Comparison of ENCODE assay signal across 8 cellular contexts in genomic region chr16:27515874-27516353, GRCh38. TPM values are rescaled to one million over a fixed set of nuclear protein-coding genes. Genes with fewer than 3 reads are reported as not detected.
DNase-seq lines count a peak whose midpoint lies in the region; ATAC-seq and TF ChIP-seq lines count a peak whose summit lies in the region.

No MANE protein-coding gene starts in this region.

- peaks cover 75% of the 10 kb centered on the region for H3K36me3 ChIP-seq in WERI-Rb-1
- peaks cover 17 to 36% of the 10 kb centered on the region in 2 experiments for H3K36me3 ChIP-seq in trophoblast cell (ENCODE audit: control insufficient read depth in 1 of 2, insufficient read depth in 2 of 2, low read length in 2 of 2)

- no peak overlapping the region for H2BK120ac ChIP-seq in trophoblast cell (ENCODE audit: insufficient read depth, low read length, poor library complexity)

- H3K4me1 ChIP-seq in trophoblast cell (ENCODE audit: control insufficient read depth in 1 of 2, insufficient read depth in 2 of 2, low read length in 2 of 2) = no peaks in the 10 kb centered on the region

- TF ChIP-seq CTCF in GM12801 (IDR thresholded peaks at IDR 0.05; ENCODE audit: extremely low read depth, insufficient read length) (peak; percentile 43), WERI-Rb-1 (IDR thresholded peaks at IDR 0.05; ENCODE audit: low read depth, low read length) (peak; percentile 83), fibroblast of mammary gland (conservative IDR thresholded peaks at IDR 0.05; ENCODE audit: control insufficient read depth, insufficient read depth, low read depth, low read length) (peak; percentile 58)

- H3K4me3 ChIP-seq in WERI-Rb-1 (ENCODE audit: low read depth, low read length) (no peak overlapping the region), fibroblast of mammary gland (ENCODE audit: control insufficient read depth, low read depth, low read length) (no peak overlapping the region), trophoblast cell (ENCODE audit: low read depth, low read length) (no peak overlapping the region)

- no peaks in the 10 kb centered on the region for H3K27me3 ChIP-seq in WERI-Rb-1 (ENCODE audit: insufficient read depth, low read depth, severe bottlenecking)
- no peaks in the 10 kb centered on the region for H3K27me3 ChIP-seq in trophoblast cell (ENCODE audit: insufficient read depth, low read length)

- no peak overlapping the region for H4K8ac ChIP-seq in trophoblast cell (ENCODE audit: low read depth, low read length)

- WGBS in trophoblast cell (ENCODE audit: extremely low coverage, insufficient coverage, insufficient read length) = no CpG with 5 or more reads among the region's 9 CpGs

- H3K4ac ChIP-seq in trophoblast cell (ENCODE audit: low read depth, low read length) = no peak overlapping the region

- H3K27ac ChIP-seq in WERI-Rb-1 = no peak overlapping the region
- H3K27ac ChIP-seq in trophoblast cell (ENCODE audit: low read depth, low read length) = no peak overlapping the region

- H2BK5ac ChIP-seq in trophoblast cell (ENCODE audit: low read depth, low read length, poor library complexity) = no peak overlapping the region

- no peak overlapping the region for H2BK12ac ChIP-seq in trophoblast cell (ENCODE audit: low read length)

- DNase-seq in WERI-Rb-1 = peak; percentile 56
- peak; percentile 21 for DNase-seq in fibroblast of mammary gland (ENCODE audit: low read depth)
- DNase-seq in trophoblast cell = peak in 1 of 2 donors; percentile 24
- DNase-seq in amniotic stem cell (lab: John Stamatoyannopoulos, UW) = no peak
- DNase-seq in foreskin melanocyte = no peak

- no peaks in the 10 kb centered on the region for H3K79me2 ChIP-seq in trophoblast cell (ENCODE audit: control insufficient read depth, insufficient read depth, low read length, poor library complexity)

- no peak overlapping the region for H3K9ac ChIP-seq in trophoblast cell (ENCODE audit: low read length)

- H3K9me3 ChIP-seq in WERI-Rb-1 (ENCODE audit: severe bottlenecking) (no peaks in the 10 kb centered on the region), trophoblast cell (ENCODE audit: insufficient read depth, low read depth, low read length) (peaks cover 4% of the 10 kb centered on the region)

- no peak overlapping the region for H2AFZ ChIP-seq in trophoblast cell (ENCODE audit: insufficient read depth, low read length, poor library complexity)

- H3K79me1 ChIP-seq in trophoblast cell (ENCODE audit: low read length) = no peaks in the 10 kb centered on the region

- no peak overlapping the region for H3K14ac ChIP-seq in trophoblast cell (ENCODE audit: low read length)

- peak overlapping the region; percentile 14 for H4K12ac ChIP-seq in trophoblast cell (ENCODE audit: low read depth, low read length)

- H2AK5ac ChIP-seq in trophoblast cell (ENCODE audit: low read length) = no peak overlapping the region

- ATAC-seq in HG02885 (IDR thresholded peaks at IDR 0.05; ENCODE audit: poor library complexity, unreplicated experiment) (peak; percentile 50), GM19455 (IDR thresholded peaks at IDR 0.05; ENCODE audit: unreplicated experiment) (no peak)

- H4K91ac ChIP-seq in trophoblast cell (ENCODE audit: low read depth, low read length) = no peak overlapping the region

- H3K4me2 ChIP-seq in trophoblast cell (ENCODE audit: low read length) = no peak overlapping the region

- H3K23ac ChIP-seq in trophoblast cell (ENCODE audit: low read length) = no peak overlapping the region

- H3K18ac ChIP-seq in trophoblast cell (ENCODE audit: low read length) = no peak overlapping the region

RNA-seq across cellular contexts. Expression of gene GTF3C1, which starts 33.8 kb away (rescaled TPM):
- 39.8 and 43.4 TPM in 2 replicates for polyA plus RNA-seq in trophoblast cell (2013)

RNA-seq across cellular contexts. Expression of gene KATNIP, which starts 34.0 kb away (rescaled TPM):
- polyA plus RNA-seq in trophoblast cell (2013) = 9.2 and 10.2 TPM in 2 replicates

Comparison
In these comparisons a context has a peak if more than half of its experiments do, and no peak if none do; other contexts are left out.
1. DNase-seq: peak in WERI-Rb-1 (single experiment) and fibroblast of mammary gland (single experiment); none in amniotic stem cell (single experiment) and foreskin melanocyte (single experiment).
2. Peak in every context shown above with its lines, with median percentiles within 50 percentile points of each other: CTCF ChIP-seq.